In genomic region chr15:42707873-42708544, GRCh38 we compare ENCODE assay signal across 31 cellular contexts. TPM values are rescaled to one million over a fixed set of nuclear protein-coding genes. Genes with fewer than 3 reads are reported as not detected.
DNase-seq lines count a peak whose midpoint lies in the region; ATAC-seq and TF ChIP-seq lines count a peak whose summit lies in the region.
"Had no signal": no experiment of that assay in that cellular context is flagged by ENCODE, and none has a peak within 500 bp of the region (broad histone marks: within the 10 kb centered on the region; RNA-seq: fewer than 3 reads in every experiment).

No MANE protein-coding gene starts in this region.

- TF ChIP-seq CTCF in VCaP (conservative IDR thresholded peaks at IDR 0.05) = no peak
- no peak for TF ChIP-seq CTCF in fibroblast of mammary gland (conservative IDR thresholded peaks at IDR 0.05; ENCODE audit: control insufficient read depth, insufficient read depth, low read depth, low read length)

- no peaks in the 10 kb centered on the region for H3K27me3 Mint-ChIP-seq in activated naive CD4-positive, alpha-beta T cell treated with anti-CD3 and anti-CD28 coated beads, Interleukin-2, amount 10 ng/mL, durations not matched to agents 7 days and 5 days
- H3K27me3 Mint-ChIP-seq in activated naive CD4-positive, alpha-beta T cell treated with anti-CD3 and anti-CD28 coated beads for 36 hours (ENCODE audit: low read depth) = no peaks in the 10 kb centered on the region
- H3K27me3 Mint-ChIP-seq: B cell; naive thymus-derived CD8-positive, alpha-beta T cell had no signal

- peak overlapping the region; percentile 8; the same call in 1 of the 2 replicates for H3K27ac ChIP-seq in VCaP
- H3K27ac ChIP-seq: coronary artery, lower lobe of right lung, prostate gland, SJCRH30, stomach, thyroid gland, vagina had no signal

- CTCF ChIA-PET in activated naive CD4-positive, alpha-beta T cell treated with anti-CD3 and anti-CD28 coated beads, Interleukin-2, amount 10 ng/mL, durations not matched to agents 7 days and 5 days (lab: Charles Lee) = interaction anchor here (0.9 kb wide), 1 partner anchor 497 kb away, joined by 3 read pairs; no protein-coding TSS in a partner anchor
- CTCF ChIA-PET in activated naive CD4-positive, alpha-beta T cell treated with anti-CD3 and anti-CD28 coated beads for 36 hours (lab: Charles Lee) = interaction anchor here (0.7 kb wide), 1 partner anchor 69 kb away, joined by 5 read pairs; no protein-coding TSS in a partner anchor

- no peak for DNase-seq in activated naive CD4-positive, alpha-beta T cell treated with anti-CD3 and anti-CD28 coated beads, Interleukin-2, amount 10 ng/mL, durations not matched to agents 7 days and 5 days
- DNase-seq in activated naive CD4-positive, alpha-beta T cell treated with anti-CD3 and anti-CD28 coated beads for 36 hours = no peak
- DNase-seq in fibroblast of mammary gland (ENCODE audit: low read depth) (peak; percentile 4), hypothalamus (lab: John Stamatoyannopoulos, UW) (no peak), COLO668 (lab: John Stamatoyannopoulos, UW; ENCODE audit: unreplicated experiment) (no peak)
- DNase-seq: ACHN; activated CD4-positive, alpha-beta T cell treated with anti-CD3 and anti-CD28 coated beads, Interleukin-2, amount 50 U/mL, for 4 hours; activated CD4-positive, CD25-positive, alpha-beta regulatory T cell; activated CD8-positive, alpha-beta memory T cell treated with anti-CD3 and anti-CD28 coated beads, Interleukin-2, amount 50 U/mL, for 48 hours; activated effector memory CD4-positive, alpha-beta T cell treated with anti-CD3 and anti-CD28 coated beads, Interleukin-2, amount 50 U/mL, for 16 hours; caudate nucleus; DMS 273 treated with DMSO at 0.1 percent for 48 hours; lower lobe of right lung; naive thymus-derived CD8-positive, alpha-beta T cell; NCI-H2081; NCI-H748 treated with DMSO at 0.1 percent for 48 hours; sigmoid colon; SJCRH30; stimulated activated CD4-positive, alpha-beta T cell treated with anti-CD3 and anti-CD28 coated beads, Interleukin-12 subunit alpha, Interleukin-12 subunit beta, amount 100 ng/mL, for 4 hours; stimulated activated CD4-positive, alpha-beta T cell treated with anti-CD3 and anti-CD28 coated beads, Interleukin-2, amount 100 ng/mL, for 48 hours; stomach; T1000; thyroid gland had no signal

- H3K36me3 Mint-ChIP-seq in activated naive CD4-positive, alpha-beta T cell treated with anti-CD3 and anti-CD28 coated beads, Interleukin-2, amount 10 ng/mL, durations not matched to agents 7 days and 5 days = no peaks in the 10 kb centered on the region
- H3K36me3 Mint-ChIP-seq in activated naive CD4-positive, alpha-beta T cell treated with anti-CD3 and anti-CD28 coated beads for 36 hours (ENCODE audit: low read depth) = no peaks in the 10 kb centered on the region

- H3K9me3 Mint-ChIP-seq in activated naive CD4-positive, alpha-beta T cell treated with anti-CD3 and anti-CD28 coated beads, Interleukin-2, amount 10 ng/mL, durations not matched to agents 7 days and 5 days = no peaks in the 10 kb centered on the region
- no peaks in the 10 kb centered on the region for H3K9me3 Mint-ChIP-seq in activated naive CD4-positive, alpha-beta T cell treated with anti-CD3 and anti-CD28 coated beads for 36 hours
- H3K9me3 Mint-ChIP-seq: CD8-positive, alpha-beta T cell; naive thymus-derived CD8-positive, alpha-beta T cell had no signal

- H3K4me1 Mint-ChIP-seq in activated naive CD4-positive, alpha-beta T cell treated with anti-CD3 and anti-CD28 coated beads, Interleukin-2, amount 10 ng/mL, durations not matched to agents 7 days and 5 days = peaks cover 5% of the 10 kb centered on the region
- H3K4me1 Mint-ChIP-seq in activated naive CD4-positive, alpha-beta T cell treated with anti-CD3 and anti-CD28 coated beads for 36 hours (ENCODE audit: low read depth) = peaks cover 6% of the 10 kb centered on the region
- H3K4me1 Mint-ChIP-seq: B cell had no signal

- H3K4me3 ChIP-seq in fibroblast of mammary gland (ENCODE audit: control insufficient read depth, low read depth, low read length) = no peak overlapping the region
- H3K4me3 ChIP-seq: coronary artery, lower lobe of right lung, prostate gland, sigmoid colon, SJCRH30, stomach, thyroid gland, vagina had no signal

- intact Hi-C loops in activated naive CD4-positive, alpha-beta T cell treated with anti-CD3 and anti-CD28 coated beads for 36 hours (cut with micrococcal nuclease) = no loop called here

- ATAC-seq in HG03571 (IDR thresholded peaks at IDR 0.05; ENCODE audit: unreplicated experiment) (no peak), GM21423 (IDR thresholded peaks at IDR 0.05; ENCODE audit: unreplicated experiment) (no peak)
- ATAC-seq: CD8-positive, alpha-beta T cell; naive thymus-derived CD8-positive, alpha-beta T cell had no signal

- H3K27ac Mint-ChIP-seq in activated naive CD4-positive, alpha-beta T cell treated with anti-CD3 and anti-CD28 coated beads, Interleukin-2, amount 10 ng/mL, durations not matched to agents 7 days and 5 days = peak overlapping the region; percentile 8
- no peak overlapping the region for H3K27ac Mint-ChIP-seq in activated naive CD4-positive, alpha-beta T cell treated with anti-CD3 and anti-CD28 coated beads for 36 hours
- H3K27ac Mint-ChIP-seq: B cell; CD8-positive, alpha-beta T cell had no signal

- H3K4me3 Mint-ChIP-seq in activated naive CD4-positive, alpha-beta T cell treated with anti-CD3 and anti-CD28 coated beads, Interleukin-2, amount 10 ng/mL, durations not matched to agents 7 days and 5 days = no peak overlapping the region
- no peak overlapping the region for H3K4me3 Mint-ChIP-seq in activated naive CD4-positive, alpha-beta T cell treated with anti-CD3 and anti-CD28 coated beads for 36 hours
- H3K4me3 Mint-ChIP-seq: B cell; CD8-positive, alpha-beta T cell; naive thymus-derived CD8-positive, alpha-beta T cell had no signal

RNA-seq across cellular contexts. Expression of gene CDAN1, which starts 28.9 kb away (rescaled TPM):
- total RNA-seq in activated naive CD4-positive, alpha-beta T cell treated with anti-CD3 and anti-CD28 coated beads for 36 hours = 10 to 100 TPM; 19.9 to 21.9 TPM
